Comparison of ENCODE assay signal across 8 cellular contexts in genomic region chr19:2782936-2783780, GRCh38. TPM values are rescaled to one million over a fixed set of nuclear protein-coding genes. Genes with fewer than 3 reads are reported as not detected.
DNase-seq lines count a peak whose midpoint lies in the region; ATAC-seq and TF ChIP-seq lines count a peak whose summit lies in the region.

TSS of gene SGTA (minus strand) at chr19:2783273. CDS start at chr19:2769068, 14,205 bp downstream.

- WGBS in prostate gland: under 1% methylated on average over 66 of the region's 68 CpGs
- under 1% methylated on average over 68 of the region's 68 CpGs for WGBS in urinary bladder

- intact Hi-C loops in left ventricle myocardium superior (cut with micrococcal nuclease): no loop called here
- intact Hi-C loops in prostate gland (cut with DNase I): loop anchor here (5.0 to 10.0 kb wide), 2 partner anchors 59 to 252 kb away; partner anchors contain the start of gene ZNF555

- TF ChIP-seq CTCF in prostate gland (IDR thresholded peaks at IDR 0.05): peak in 3 of 4 experiments; percentile 21 to 76 (median 67)

- H3K4me3 ChIP-seq in prostate gland: peak within 1 kb of the TSS; percentile 84 to 97
- peak within 1 kb of the TSS; percentile 95 for H3K4me3 ChIP-seq in urinary bladder (ENCODE audit: low read depth, low read length)

- no peaks in the 10 kb centered on the region for H3K27me3 ChIP-seq in prostate gland (replicated peaks; ENCODE audit: insufficient read depth)

- peak; percentile 96 for DNase-seq in NCI-H187 (lab: John Stamatoyannopoulos, UW)
- peak; percentile 85 to 98 (median 93) for DNase-seq in T-helper 2 cell
- DNase-seq in left ventricle myocardium superior: peak; percentile 97
- DNase-seq in prostate gland (ENCODE audit: low spot score): peak; percentile 96

- H3K36me3 ChIP-seq in prostate gland (no peaks in the 10 kb centered on the region), urinary bladder (ENCODE audit: insufficient read depth) (peaks cover 2% of the 10 kb centered on the region)

- peak; percentile 79 for TF ChIP-seq POLR2A in prostate gland (IDR thresholded peaks at IDR 0.05)

- no peaks in the 10 kb centered on the region for H3K9me3 ChIP-seq in prostate gland

- H3K27ac ChIP-seq in angular gyrus (ENCODE audit: low read depth, low read length): peak within 1 kb of the TSS; percentile 89
- peak within 1 kb of the TSS; percentile 85 to 87 for H3K27ac ChIP-seq in prostate gland
- H3K27ac ChIP-seq in urinary bladder (ENCODE audit: low read depth): peak within 1 kb of the TSS; percentile 72

- peak; percentile 78 for ATAC-seq in GM18498 (IDR thresholded peaks at IDR 0.05; ENCODE audit: unreplicated experiment)
- ATAC-seq in HG02938 (IDR thresholded peaks at IDR 0.05; ENCODE audit: unreplicated experiment): peak; percentile 74
- ATAC-seq in left ventricle myocardium superior: peak; percentile 86

- H3K4me1 ChIP-seq in prostate gland (replicated peaks) (peaks cover 5% of the 10 kb centered on the region), urinary bladder (ENCODE audit: insufficient read depth) (no peaks in the 10 kb centered on the region)

RNA-seq across cellular contexts. Expression of gene SGTA, which starts in this region (rescaled TPM):
- total RNA-seq in left ventricle myocardium superior (68.7 TPM), prostate gland (10 to 100 TPM; 72.4 to 87.9 TPM), urinary bladder (17.6 TPM)
- 65.5 TPM for polyA plus RNA-seq in urinary bladder

Comparison
In these comparisons a context has a peak if more than half of its experiments do, and no peak if none do; other contexts are left out.
1. Peak in every context shown above with its lines: DNase-seq, ATAC-seq, H3K4me3 ChIP-seq and H3K27ac ChIP-seq.